8 cellular contexts compared by ENCODE assay signal in genomic region chr7:3065724-3066143, GRCh38. TPM values are rescaled to one million over a fixed set of nuclear protein-coding genes. Genes with fewer than 3 reads are reported as not detected.
DNase-seq lines count a peak whose midpoint lies in the region; ATAC-seq and TF ChIP-seq lines count a peak whose summit lies in the region.

No MANE protein-coding gene starts in this region.

- no peaks in the 10 kb centered on the region for H3K9me2 ChIP-seq in hepatocyte (replicated peaks; ENCODE audit: insufficient read depth)

- no peak overlapping the region for H3K9ac ChIP-seq in NT2/D1 (ENCODE audit: insufficient read length, low read depth)

- H3K27ac ChIP-seq in hepatocyte (no peak overlapping the region), gastroesophageal sphincter (no peak overlapping the region)

- H3K4me3 ChIP-seq in NT2/D1 (ENCODE audit: insufficient read length, low read depth) (no peak overlapping the region), hepatocyte (no peak overlapping the region), gastroesophageal sphincter (no peak overlapping the region)

- ATAC-seq in GM18870 (IDR thresholded peaks at IDR 0.05; ENCODE audit: unreplicated experiment) (no peak), gastroesophageal sphincter (no peak)

- TF ChIP-seq CTCF in hepatocyte (IDR thresholded peaks at IDR 0.05; ENCODE audit: poor library complexity) (peak; percentile 42), gastroesophageal sphincter (IDR thresholded peaks at IDR 0.05) (peak in 2 of 4 experiments; percentile 8 to 30)

- H3K27me3 ChIP-seq in NT2/D1 (ENCODE audit: insufficient read depth, insufficient read length) = no peaks in the 10 kb centered on the region
- no peaks in the 10 kb centered on the region for H3K27me3 ChIP-seq in hepatocyte
- H3K27me3 ChIP-seq in gastroesophageal sphincter = peaks cover 39% of the 10 kb centered on the region

- H4K20me1 ChIP-seq in hepatocyte (ENCODE audit: insufficient read depth, poor library complexity, severe bottlenecking) = no peaks in the 10 kb centered on the region

- H3K9me3 ChIP-seq in NT2/D1 (ENCODE audit: insufficient read depth, low read length) = 0 out of 2 replicates have a peak, but pooled peaks cover 3% of the 10 kb centered on the region
- H3K9me3 ChIP-seq in hepatocyte (ENCODE audit: low read depth) = no peaks in the 10 kb centered on the region
- H3K9me3 ChIP-seq in gastroesophageal sphincter = peaks cover 0 to 3% (median 0%) of the 10 kb centered on the region in 3 donors

- no peaks in the 10 kb centered on the region for H3K36me3 ChIP-seq in NT2/D1 (ENCODE audit: insufficient read depth, insufficient read length, low read length)
- H3K36me3 ChIP-seq in hepatocyte (replicated peaks; ENCODE audit: insufficient read depth, low read depth) = no peaks in the 10 kb centered on the region
- no peaks in the 10 kb centered on the region for H3K36me3 ChIP-seq in gastroesophageal sphincter

- 57% methylated on average over 10 of the region's 11 CpGs for WGBS in hepatocyte (ENCODE audit: low lambda C conversion rate, missing lambda C conversion rate)
- 22 to 43% methylated on average over 7 to 9 of the region's 11 CpGs for WGBS in gastroesophageal sphincter (ENCODE audit: low coverage in 1 of 2), 2 donors

- no peak overlapping the region for H2AFZ ChIP-seq in hepatocyte

- DNase-seq in DMS 273 (lab: John Stamatoyannopoulos, UW; ENCODE audit: unreplicated experiment) = peak; percentile 82
- DNase-seq in HCEC 1CT = peak; percentile 19
- peak; percentile 79 for DNase-seq in NT2/D1 (ENCODE audit: low read depth, low spot score)
- peak; percentile 30 to 41 for DNase-seq in activated T-helper 1 cell treated with anti-CD3 and anti-CD28 coated beads, Interleukin-2, amount 50 U/mL, for 16 hours (ENCODE audit: low read depth in 1 of 2, low spot score in 1 of 2)
- DNase-seq in hepatocyte (ENCODE audit: low spot score) = peak; percentile 31
- DNase-seq in stimulated activated CD4-positive, alpha-beta T cell treated with anti-CD3 and anti-CD28 coated beads, TNF-alpha, amount 100 ng/mL, for 24 hours (ENCODE audit: low read depth in 3 of 3) = peak in 2 of 3 experiments; percentile 26 to 61

- TF ChIP-seq EP300 in gastroesophageal sphincter (IDR thresholded peaks at IDR 0.05) = no peak

- H3K79me2 ChIP-seq in hepatocyte = no peaks in the 10 kb centered on the region

- H3K4me2 ChIP-seq in hepatocyte = no peak overlapping the region

- H3K4me1 ChIP-seq in NT2/D1 (ENCODE audit: insufficient read depth, insufficient read length) (no peaks in the 10 kb centered on the region), hepatocyte (ENCODE audit: insufficient read depth) (no peaks in the 10 kb centered on the region), gastroesophageal sphincter (no peaks in the 10 kb centered on the region)

- TF ChIP-seq POLR2A in gastroesophageal sphincter (IDR thresholded peaks at IDR 0.05) = no peak

RNA-seq across cellular contexts. Expression of gene CARD11, which starts 22.1 kb away (rescaled TPM):
- total RNA-seq in hepatocyte (5.3 and 10.9 TPM in 2 replicates), gastroesophageal sphincter (under 1 TPM; 0.27 to 0.67 (median 0.45) TPM)
- polyA plus RNA-seq in hepatocyte = 9.2 and 9.6 TPM in 2 replicates

Comparison
In these comparisons a context has a peak if more than half of its experiments do, and no peak if none do; other contexts are left out.
1. DNase-seq: peak in every context shown above with its lines; median percentile 82 in DMS 273; 79 in NT2/D1; 44 in stimulated activated CD4-positive, alpha-beta T cell treated with anti-CD3 and anti-CD28 coated beads, TNF-alpha, amount 100 ng/mL, for 24 hours; 36 in activated T-helper 1 cell treated with anti-CD3 and anti-CD28 coated beads, Interleukin-2, amount 50 U/mL, for 16 hours; 31 in hepatocyte; 19 in HCEC 1CT.